Comparison of ENCODE assay signal across 19 cellular contexts in genomic region chr13:52969373-52969772, GRCh38. TPM values are rescaled to one million over a fixed set of nuclear protein-coding genes. Genes with fewer than 3 reads are reported as not detected.
"Had no signal": no experiment of that assay in that cellular context is flagged by ENCODE, and none has a peak within 500 bp of the region (broad histone marks: within the 10 kb centered on the region; RNA-seq: fewer than 3 reads in every experiment).

No MANE protein-coding gene starts in this region.

- H3K4me3 ChIP-seq: gastrocnemius medialis, skin epidermis, transverse colon, vagina had no signal

- H3K27me3 ChIP-seq: gastrocnemius medialis, vagina had no signal

- H3K4me3 Mint-ChIP-seq: activated CD8-positive, alpha-beta T cell treated with anti-CD3 and anti-CD28 coated beads, Interleukin-2, amount 10 ng/mL, durations not matched to agents 7 days and 5 days; naive B cell; WTC11 had no signal

- DNase-seq: activated CD4-positive, alpha-beta T cell treated with anti-CD3 and anti-CD28 coated beads for 48 hours; activated CD8-positive, alpha-beta memory T cell treated with anti-CD3 and anti-CD28 coated beads, Interleukin-2, amount 50 U/mL, for 4 hours; activated CD8-positive, alpha-beta T cell treated with anti-CD3 and anti-CD28 coated beads, Interleukin-2, amount 10 ng/mL, durations not matched to agents 7 days and 5 days; activated effector memory CD4-positive, alpha-beta T cell treated with anti-CD3 and anti-CD28 coated beads, Interleukin-2, amount 50 U/mL, for 16 hours; activated T-cell treated with anti-CD3 and anti-CD28 coated beads, Interleukin-2, amount 50 U/mL, for 48 hours; amniotic stem cell; erythroblast; gastrocnemius medialis; naive B cell; stimulated activated CD4-positive, alpha-beta T cell treated with anti-CD3 and anti-CD28 coated beads, Interleukin-4, amount 100 ng/mL, for 24 hours; stimulated activated naive CD4-positive, alpha-beta T cell treated with Interleukin-2 at 50 U/mL for 16 hours; substantia nigra; transverse colon had no signal

- H3K9me3 ChIP-seq: gastrocnemius medialis, transverse colon, vagina had no signal

- H3K9ac ChIP-seq: parathyroid adenoma had no signal

- H3K36me3 ChIP-seq: gastrocnemius medialis, transverse colon, vagina had no signal

- H3K27ac Mint-ChIP-seq: activated CD8-positive, alpha-beta T cell treated with anti-CD3 and anti-CD28 coated beads, Interleukin-2, amount 10 ng/mL, durations not matched to agents 7 days and 5 days; activated naive CD4-positive, alpha-beta T cell treated with anti-CD3 and anti-CD28 coated beads, Interleukin-2, amount 50 U/mL, for 72 hours; naive B cell; WTC11 had no signal

- H3K4me1 Mint-ChIP-seq: naive B cell, WTC11 had no signal

- ATAC-seq: activated CD8-positive, alpha-beta T cell treated with anti-CD3 and anti-CD28 coated beads, Interleukin-2, amount 10 ng/mL, durations not matched to agents 7 days and 5 days; activated naive CD4-positive, alpha-beta T cell treated with anti-CD3 and anti-CD28 coated beads, Interleukin-2, amount 50 U/mL, for 72 hours; gastrocnemius medialis; WTC11 had no signal

- H3K4me1 ChIP-seq: gastrocnemius medialis, parathyroid adenoma, vagina had no signal

- H3K27ac ChIP-seq: gastrocnemius medialis, parathyroid adenoma, skin epidermis, transverse colon, vagina had no signal

- H3K36me3 Mint-ChIP-seq: activated naive CD4-positive, alpha-beta T cell treated with anti-CD3 and anti-CD28 coated beads, Interleukin-2, amount 50 U/mL, for 72 hours; naive B cell; WTC11 had no signal

- H3K9me3 Mint-ChIP-seq: activated naive CD4-positive, alpha-beta T cell treated with anti-CD3 and anti-CD28 coated beads, Interleukin-2, amount 50 U/mL, for 72 hours; naive B cell; WTC11 had no signal

RNA-seq across cellular contexts. Expression of gene OLFM4, which starts 59.2 kb away (rescaled TPM):
- total RNA-seq: activated CD8-positive, alpha-beta T cell treated with anti-CD3 and anti-CD28 coated beads, Interleukin-2, amount 10 ng/mL, durations not matched to agents 7 days and 5 days; activated naive CD4-positive, alpha-beta T cell treated with anti-CD3 and anti-CD28 coated beads, Interleukin-2, amount 50 U/mL, for 72 hours; lung microvascular endothelial cell had no signal
